Comparison of ENCODE assay signal across 7 cellular contexts in genomic region chr2:28751102-28751955, GRCh38. TPM values are rescaled to one million over a fixed set of nuclear protein-coding genes. Genes with fewer than 3 reads are reported as not detected.
A peak's percentile ranks its signal among the peaks of the same experiment; 100 is the strongest.
DNase-seq lines count a peak whose midpoint lies in the region; ATAC-seq, FAIRE-seq and TF ChIP-seq lines count a peak whose summit lies in the region.

TSS of gene PPP1CB (plus strand) at chr2:28751830. CDS start at chr2:28752125, 295 bp downstream.

- H4K20me1 ChIP-seq in hepatocyte (ENCODE audit: insufficient read depth, poor library complexity, severe bottlenecking), result peaks cover 29% of the 10 kb centered on the region

- no peaks in the 10 kb centered on the region for H3K9me3 ChIP-seq in hepatocyte (ENCODE audit: low read depth)

- FAIRE-seq in GM18507 (lab: Jason Lieb, UNC), result peak; percentile 92

- no peaks in the 10 kb centered on the region for H3K27me3 ChIP-seq in hepatocyte

- H3K4me2 ChIP-seq in hepatocyte, result peak within 1 kb of the TSS; percentile 86

- peaks cover 30% of the 10 kb centered on the region for H3K4me1 ChIP-seq in hepatocyte (ENCODE audit: insufficient read depth)

- peak within 1 kb of the TSS; percentile 36 for H2AFZ ChIP-seq in hepatocyte

- H3K36me3 ChIP-seq in hepatocyte (replicated peaks; ENCODE audit: insufficient read depth, low read depth), result no peaks in the 10 kb centered on the region

- H3K79me2 ChIP-seq in hepatocyte, result peaks cover 43% of the 10 kb centered on the region

- H3K27ac ChIP-seq in hepatocyte, result peak within 1 kb of the TSS; percentile 100

- no peaks in the 10 kb centered on the region for H3K9me2 ChIP-seq in hepatocyte (replicated peaks; ENCODE audit: insufficient read depth)

- DNase-seq in GM18507 (ENCODE audit: extremely low spot score, insufficient read length, low read depth), result peak; percentile 95
- peak; percentile 93 for DNase-seq in NCI-H2029 (lab: John Stamatoyannopoulos, UW)
- DNase-seq in T-helper 22 cell (ENCODE audit: low read depth), result peak; percentile 96
- DNase-seq in astrocyte of the cerebellum (ENCODE audit: low read depth), result peak; percentile 84
- DNase-seq in hepatocyte (ENCODE audit: low spot score), result peak; percentile 99
- DNase-seq in retinal pigment epithelial cell (ENCODE audit: low read depth), result peak; percentile 84

- H3K4me3 ChIP-seq in astrocyte of the cerebellum (ENCODE audit: low read depth, low read length) (peak within 1 kb of the TSS; percentile 82), hepatocyte (peak within 1 kb of the TSS; percentile 96), retinal pigment epithelial cell (ENCODE audit: low read length) (peak within 1 kb of the TSS; percentile 99)

- peak; percentile 13 for TF ChIP-seq CTCF in astrocyte of the cerebellum (IDR thresholded peaks at IDR 0.05; ENCODE audit: low read depth, low read length, missing control alignments)
- peak; percentile 10 for TF ChIP-seq CTCF in hepatocyte (IDR thresholded peaks at IDR 0.05; ENCODE audit: poor library complexity)
- peak; percentile 25 for TF ChIP-seq CTCF in retinal pigment epithelial cell (conservative IDR thresholded peaks at IDR 0.05; ENCODE audit: low read depth, low read length)

- WGBS in hepatocyte (ENCODE audit: low lambda C conversion rate, missing lambda C conversion rate), result 3% methylated on average over 69 of the region's 86 CpGs

- ATAC-seq in HG02981 (IDR thresholded peaks at IDR 0.05; ENCODE audit: unreplicated experiment), result peak; percentile 81

- in situ Hi-C loops in astrocyte of the cerebellum (cut with HindIII; ENCODE audit: low sequenced_read_pairs), result loop anchor here (10.0 kb wide), 1 partner anchor 167 kb away; no protein-coding TSS in a partner anchor

RNA-seq across cellular contexts. Expression of gene PPP1CB, which starts in this region (rescaled TPM):
- 250 and 269 TPM in 2 replicates for total RNA-seq in hepatocyte
- 157 and 161 TPM in 2 replicates for polyA plus RNA-seq in hepatocyte

Comparison
In these comparisons a context has a peak if more than half of its experiments do, and no peak if none do; other contexts are left out.
1. Peak in every context shown above with its lines: DNase-seq, ATAC-seq, H3K4me3 ChIP-seq and H3K27ac ChIP-seq.